Comparison of ENCODE assay signal across 31 cellular contexts in genomic region chr6:51598171-51598570, GRCh38.
"Had no signal": no experiment of that assay in that cellular context is flagged by ENCODE, and none has a peak within 500 bp of the region (broad histone marks: within the 10 kb centered on the region; RNA-seq: fewer than 3 reads in every experiment).

No MANE protein-coding gene starts in this region.

- H3K36me3 ChIP-seq: adrenal gland, brain microvascular endothelial cell, breast epithelium had no signal

- ATAC-seq: activated CD8-positive, alpha-beta T cell treated with anti-CD3 and anti-CD28 coated beads for 36 hours; activated naive CD4-positive, alpha-beta T cell treated with anti-CD3 and anti-CD28 coated beads, Interleukin-2, amount 50 U/mL, for 72 hours; activated T-cell treated with anti-CD3 and anti-CD28 coated beads, Interleukin-2, amount 50 U/mL, for 4 hours; activated T-cell treated with anti-CD3 and anti-CD28 coated beads, Interleukin-2, amount 50 U/mL, for 72 hours; activated T-helper 17 cell treated with anti-CD3 and anti-CD28 coated beads, Interleukin-2, amount 50 U/mL, for 72 hours; body of pancreas had no signal

- H3K27ac ChIP-seq: adrenal gland, body of pancreas, brain microvascular endothelial cell, breast epithelium, VCaP had no signal

- H3K9me3 ChIP-seq: adrenal gland, body of pancreas had no signal

- H3K27me3 ChIP-seq: adrenal gland, body of pancreas, brain microvascular endothelial cell, breast epithelium had no signal

- H3K4me1 ChIP-seq: adrenal gland, body of pancreas, breast epithelium had no signal

- H3K4me3 ChIP-seq: adrenal gland, body of pancreas, breast epithelium had no signal

- DNase-seq: activated B cell treated with CpG ODN at 0.5 μM for 24 hours; activated CD4-positive, alpha-beta memory T cell treated with anti-CD3 and anti-CD28 coated beads for 36 hours; activated CD4-positive, alpha-beta T cell treated with anti-CD3 and anti-CD28 coated beads for 4 hours; activated CD4-positive, alpha-beta T cell treated with anti-CD3 and anti-CD28 coated beads, Interleukin-2, amount 10 ng/mL, durations not matched to agents 24 days and 14 days; activated CD4-positive, alpha-beta T cell treated with anti-CD3 and anti-CD28 coated beads, Interleukin-2, amount 50 U/mL, for 1 hour; activated CD4-positive, alpha-beta T cell treated with anti-CD3 and anti-CD28 coated beads, Interleukin-2, amount 50 U/mL, for 4 hours; activated CD4-positive, CD25-positive, alpha-beta regulatory T cell treated with anti-CD3 and anti-CD28 coated beads, Interleukin-2, amount 50 U/mL, for 72 hours; activated CD8-positive, alpha-beta memory T cell treated with anti-CD3 and anti-CD28 coated beads, Interleukin-2, amount 50 U/mL, for 4 hours; activated CD8-positive, alpha-beta T cell treated with anti-CD3 and anti-CD28 coated beads for 36 hours; activated effector memory CD4-positive, alpha-beta T cell treated with anti-CD3 and anti-CD28 coated beads, Interleukin-2, amount 50 U/mL, for 16 hours; activated gamma-delta T cell treated with Interleukin-2 at 50 U/mL for 16 hours; activated naive CD4-positive, alpha-beta T cell; activated naive CD4-positive, alpha-beta T cell treated with anti-CD3 and anti-CD28 coated beads for 36 hours; activated naive CD4-positive, alpha-beta T cell treated with anti-CD3 and anti-CD28 coated beads, Interleukin-2, amount 50 U/mL, for 16 hours; activated naive CD8-positive, alpha-beta T cell treated with anti-CD3 and anti-CD28 coated beads for 36 hours; activated T-cell treated with anti-CD3 and anti-CD28 coated beads for 4 hours; activated T-cell treated with anti-CD3 and anti-CD28 coated beads, Interleukin-2, amount 50 U/mL, for 1 hour; activated T-cell treated with anti-CD3 and anti-CD28 coated beads, Interleukin-2, amount 50 U/mL, for 4 hours; activated T-cell treated with anti-CD3 and anti-CD28 coated beads, Interleukin-2, amount 50 U/mL, for 72 hours; adrenal gland; amniotic stem cell; body of pancreas; brain microvascular endothelial cell; central memory CD4-positive, alpha-beta T cell; T-helper 1 cell; T-helper 2 cell; T-helper 9 cell had no signal
